In the genomic region with DNA sequence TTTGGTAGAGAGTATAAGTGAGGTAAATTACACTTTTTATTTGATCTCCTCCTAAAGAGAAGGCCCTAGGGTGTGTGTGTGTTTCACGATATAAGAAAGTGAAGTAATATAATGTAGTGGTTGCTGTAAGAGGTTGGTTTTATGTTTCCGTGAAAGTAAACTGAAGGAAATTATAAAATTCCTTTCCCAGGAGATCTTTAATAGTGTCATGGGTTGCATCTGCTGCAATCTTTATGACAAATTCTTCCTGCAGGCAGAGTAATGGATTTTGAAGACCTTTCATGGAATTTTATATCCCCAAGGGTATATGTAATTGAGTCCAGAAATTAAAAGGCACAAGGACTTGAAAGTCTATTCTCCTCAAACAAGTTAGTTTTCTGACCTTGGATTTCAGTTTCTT, we compare ENCODE assay signal across 23 cellular contexts.
"Had no signal": no experiment of that assay in that cellular context is flagged by ENCODE, and none has a peak within 500 bp of the region (broad histone marks: within the 10 kb centered on the region; RNA-seq: fewer than 3 reads in every experiment).

No MANE protein-coding gene starts in this region.

- H3K4me1 ChIP-seq: colonic mucosa, gastrocnemius medialis, left ventricle myocardium inferior, neural progenitor cell had no signal

- H3K9me3 Mint-ChIP-seq: activated naive CD8-positive, alpha-beta T cell treated with anti-CD3 and anti-CD28 coated beads, Interleukin-2, amount 10 ng/mL, durations not matched to agents 7 days and 5 days had no signal

- ATAC-seq: activated CD4-positive, alpha-beta T cell treated with anti-CD3 and anti-CD28 coated beads for 36 hours; gastrocnemius medialis; naive thymus-derived CD8-positive, alpha-beta T cell; sciatic nerve; T-cell; WTC11 had no signal

- H3K27me3 ChIP-seq: colonic mucosa, gastrocnemius medialis, neural progenitor cell had no signal

- DNase-seq: activated CD4-positive, alpha-beta T cell treated with anti-CD3 and anti-CD28 coated beads for 36 hours; activated CD4-positive, alpha-beta T cell treated with anti-CD3 and anti-CD28 coated beads, Interleukin-2, amount 50 U/mL, for 4 hours; activated effector memory CD4-positive, alpha-beta T cell treated with Interleukin-2 at 50 U/mL for 16 hours; activated naive CD4-positive, alpha-beta T cell treated with anti-CD3 and anti-CD28 coated beads for 36 hours; activated naive CD8-positive, alpha-beta T cell treated with anti-CD3 and anti-CD28 coated beads, Interleukin-2, amount 10 ng/mL, durations not matched to agents 7 days and 5 days; activated T-cell treated with anti-CD3 and anti-CD28 coated beads, Interleukin-2, amount 50 U/mL, for 48 hours; amygdala; colonic mucosa; gastrocnemius medialis; head of caudate nucleus; hypothalamus; left ventricle myocardium inferior; naive thymus-derived CD8-positive, alpha-beta T cell; stimulated activated CD4-positive, alpha-beta T cell treated with anti-CD3 and anti-CD28 coated beads, Interleukin-4, amount 100 ng/mL, for 1 hour; stimulated activated naive CD4-positive, alpha-beta T cell; T-cell had no signal

- H3K9ac ChIP-seq: neural progenitor cell had no signal

- H3K4me1 Mint-ChIP-seq: activated CD4-positive, alpha-beta T cell treated with anti-CD3 and anti-CD28 coated beads for 36 hours; activated naive CD8-positive, alpha-beta T cell treated with anti-CD3 and anti-CD28 coated beads, Interleukin-2, amount 10 ng/mL, durations not matched to agents 7 days and 5 days; naive thymus-derived CD8-positive, alpha-beta T cell; neural progenitor cell; T-cell; WTC11 had no signal

- H3K4me3 Mint-ChIP-seq: activated CD4-positive, alpha-beta T cell treated with anti-CD3 and anti-CD28 coated beads for 36 hours; activated naive CD4-positive, alpha-beta T cell treated with anti-CD3 and anti-CD28 coated beads for 36 hours; activated naive CD8-positive, alpha-beta T cell treated with anti-CD3 and anti-CD28 coated beads, Interleukin-2, amount 10 ng/mL, durations not matched to agents 7 days and 5 days; naive thymus-derived CD8-positive, alpha-beta T cell; neural progenitor cell; T-cell; type B pancreatic cell; WTC11 had no signal

- H3K36me3 Mint-ChIP-seq: activated naive CD8-positive, alpha-beta T cell treated with anti-CD3 and anti-CD28 coated beads, Interleukin-2, amount 10 ng/mL, durations not matched to agents 7 days and 5 days; naive thymus-derived CD8-positive, alpha-beta T cell; neural progenitor cell; T-cell; type B pancreatic cell had no signal

- H3K27ac Mint-ChIP-seq: activated CD4-positive, alpha-beta T cell treated with anti-CD3 and anti-CD28 coated beads for 36 hours; activated naive CD4-positive, alpha-beta T cell treated with anti-CD3 and anti-CD28 coated beads for 36 hours; activated naive CD8-positive, alpha-beta T cell treated with anti-CD3 and anti-CD28 coated beads, Interleukin-2, amount 10 ng/mL, durations not matched to agents 7 days and 5 days; naive thymus-derived CD8-positive, alpha-beta T cell; neural progenitor cell; T-cell; type B pancreatic cell; WTC11 had no signal

- H3K9me3 ChIP-seq: colonic mucosa, gastrocnemius medialis, thoracic aorta had no signal

- H3K4me3 ChIP-seq: colonic mucosa, gastrocnemius medialis, left ventricle myocardium inferior, neural progenitor cell, thoracic aorta had no signal

- H3K27me3 Mint-ChIP-seq: activated CD4-positive, alpha-beta T cell treated with anti-CD3 and anti-CD28 coated beads for 36 hours; activated naive CD8-positive, alpha-beta T cell treated with anti-CD3 and anti-CD28 coated beads, Interleukin-2, amount 10 ng/mL, durations not matched to agents 7 days and 5 days; naive thymus-derived CD8-positive, alpha-beta T cell; T-cell; type B pancreatic cell had no signal

- FAIRE-seq: bronchial epithelial cell, TTC549 had no signal

- H3K36me3 ChIP-seq: colonic mucosa, gastrocnemius medialis, left ventricle myocardium inferior, neural progenitor cell, thoracic aorta had no signal
